In the genomic region with DNA sequence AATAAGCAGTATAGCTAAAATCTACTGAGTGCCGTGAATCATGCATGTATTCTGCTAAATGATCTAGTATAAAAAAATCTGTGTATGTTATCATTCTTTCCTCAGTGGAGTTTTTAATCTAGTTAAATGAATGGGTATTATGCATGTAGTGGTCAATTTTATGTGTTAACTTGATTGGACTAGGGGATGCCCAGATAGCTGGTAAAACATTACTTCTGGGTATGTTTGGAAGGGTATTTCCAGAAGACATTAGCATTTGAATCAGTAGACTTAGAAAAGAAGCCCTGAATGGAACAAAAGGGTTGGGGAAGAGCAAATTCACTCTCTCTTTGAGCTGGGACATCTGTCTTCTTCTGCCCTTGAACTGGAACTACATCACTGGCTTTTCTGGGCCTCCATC, we compare ENCODE assay signal across 20 cellular contexts. TPM values are rescaled to one million over a fixed set of nuclear protein-coding genes. Genes with fewer than 3 reads are reported as not detected.
A peak's percentile ranks its signal among the peaks of the same experiment; 100 is the strongest.
DNase-seq lines count a peak whose midpoint lies in the region; ATAC-seq and TF ChIP-seq lines count a peak whose summit lies in the region.
"Had no signal": no experiment of that assay in that cellular context is flagged by ENCODE, and none has a peak within 500 bp of the region (broad histone marks: within the 10 kb centered on the region; RNA-seq: fewer than 3 reads in every experiment).

No MANE protein-coding gene starts in this region.

- TF ChIP-seq CTCF in right atrium auricular region (IDR thresholded peaks at IDR 0.05) (no peak), gastrocnemius medialis (IDR thresholded peaks at IDR 0.05 in 4 of 5, conservative IDR thresholded peaks at IDR 0.05 in 1 of 5) (no peak)

- H3K9me3 ChIP-seq in right atrium auricular region (peaks cover 0 to 9% of the 10 kb centered on the region in 2 donors), gastrocnemius medialis (no peaks in the 10 kb centered on the region)

- DNase-seq in right atrium auricular region (ENCODE audit: low spot score) (no peak), cardiac septum (ENCODE audit: low spot score) (no peak), gastrocnemius medialis (no peak), COR-L47 (lab: John Stamatoyannopoulos, UW) (no peak), NCI-H146 (lab: John Stamatoyannopoulos, UW) (no peak)
- DNase-seq: AML-193; CD4-positive, alpha-beta T cell; DMS79; KBM-7; NCI-H1048; NCI-H1694; NCI-H2107; NCI-H345 had no signal

- H3K4me1 ChIP-seq in right atrium auricular region (peaks cover 0 to 18% of the 10 kb centered on the region in 2 donors), gastrocnemius medialis (peaks cover 21 to 25% of the 10 kb centered on the region in 2 donors)

- in situ Hi-C loops in gastrocnemius medialis (cut with MboI; ENCODE audit: low sequenced_read_pairs in 4 of 4), result no loop called here

- H3K36me3 ChIP-seq in right atrium auricular region (no peaks in the 10 kb centered on the region), gastrocnemius medialis (no peaks in the 10 kb centered on the region)

- H3K27ac ChIP-seq in right atrium auricular region (peak overlapping the region; percentile 73 to 81), cingulate gyrus (ENCODE audit: low read depth, low read length) (peak overlapping the region; percentile 21), gastrocnemius medialis (peak overlapping the region; percentile 62 to 69 (median 65))

- TF ChIP-seq POLR2A in gastrocnemius medialis (IDR thresholded peaks at IDR 0.05), result no peak

- no peak for ATAC-seq in gastrocnemius medialis
- ATAC-seq in GM21390 (IDR thresholded peaks at IDR 0.05; ENCODE audit: unreplicated experiment), result no peak
- no peak for ATAC-seq in GM18868 (IDR thresholded peaks at IDR 0.05; ENCODE audit: unreplicated experiment)
- ATAC-seq: GM12878, HCT116 had no signal

- intact Hi-C loops in cardiac septum (cut with DNase I), result no loop called here
- intact Hi-C loops in gastrocnemius medialis (cut with DNase I; ENCODE audit: low total_unique reads), result no loop called here

- H3K4me3 ChIP-seq in right atrium auricular region (no peak overlapping the region), gastrocnemius medialis (no peak overlapping the region)
- H3K4me3 ChIP-seq: GM12878, GM23248, PC-9 had no signal

- H3K27me3 ChIP-seq in right atrium auricular region (no peaks in the 10 kb centered on the region), gastrocnemius medialis (no peaks in the 10 kb centered on the region)

RNA-seq across cellular contexts. Expression of a gene that starts 34.5 kb away (rescaled TPM):
- 100 to 1,000 TPM in 1 of 2 donors, 10 to 100 TPM in 1; 50.0 to 118 TPM for total RNA-seq in right atrium auricular region
- total RNA-seq in cardiac septum, result 50.9 TPM
- total RNA-seq in gastrocnemius medialis, result 10 to 100 TPM; 32.8 to 72.2 (median 50.9) TPM

Comparison
In these comparisons a context has a peak if more than half of its experiments do, and no peak if none do; other contexts are left out.
1. H3K27ac ChIP-seq: peak in every context shown above with its lines; median percentile 77 in right atrium auricular region; 65 in gastrocnemius medialis; 21 in cingulate gyrus.